In the genomic region with DNA sequence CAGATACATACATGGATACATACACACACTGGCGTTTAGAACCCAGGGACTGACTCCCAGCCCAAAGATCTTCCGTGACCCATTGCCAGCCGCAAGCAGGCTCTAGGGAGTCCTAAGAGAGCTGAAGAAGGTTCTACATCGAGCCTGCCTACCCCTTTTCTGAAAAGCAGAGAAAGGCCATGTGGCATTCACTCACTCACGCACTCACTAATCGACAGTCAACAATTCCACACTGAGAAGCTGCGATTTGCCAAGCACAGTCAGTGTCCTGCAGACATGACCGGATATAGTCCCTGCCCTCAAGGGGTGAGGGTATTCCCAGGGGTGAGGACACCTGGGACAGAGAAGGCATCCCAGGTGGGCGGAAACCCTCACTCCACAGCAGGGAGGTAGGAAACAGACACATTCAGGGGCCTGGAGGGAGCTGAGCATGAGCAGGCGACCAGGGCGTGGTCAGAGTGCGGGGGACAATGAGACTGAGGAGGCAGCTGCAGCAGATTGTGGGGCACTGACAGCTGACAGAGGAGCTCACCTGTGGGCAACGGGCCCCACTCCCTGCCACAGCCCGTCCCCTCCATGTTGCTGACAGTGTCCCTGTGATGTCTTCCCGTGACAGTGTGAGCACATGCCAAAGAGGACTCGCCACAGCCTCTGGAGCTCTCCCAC, we compare ENCODE assay signal across 2 cellular contexts.
TF ChIP-seq lines count a peak whose summit lies in the region.

No MANE protein-coding gene starts in this region.

TF ChIP-seq in HEK293, 187 proteins besides CTCF, POLR2A, EP300 and RAD21 (continued from another document):
- TF ChIP-seq, protein P1, sequence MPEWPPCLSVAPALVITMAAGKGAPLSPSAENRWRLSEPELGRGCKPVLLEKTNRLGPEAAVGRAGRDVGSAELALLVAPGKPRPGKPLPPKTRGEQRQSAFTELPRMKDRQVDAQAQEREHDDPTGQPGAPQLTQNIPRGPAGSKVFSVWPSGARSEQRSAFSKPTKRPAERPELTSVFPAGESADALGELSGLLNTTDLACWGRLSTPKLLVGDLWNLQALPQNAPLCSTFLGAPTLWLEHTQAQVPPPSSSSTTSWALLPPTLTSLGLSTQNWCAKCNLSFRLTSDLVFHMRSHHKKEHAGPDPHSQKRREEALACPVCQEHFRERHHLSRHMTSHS (tag by site-specific recombination; IDR thresholded peaks at IDR 0.05), result no peak
- TF ChIP-seq ZNF148 (tag by site-specific recombination; IDR thresholded peaks at IDR 0.05; ENCODE audit: borderline replicate concordance), result no peak
- TF ChIP-seq ZFP37 (tag by site-specific recombination; IDR thresholded peaks at IDR 0.05), result no peak
- TF ChIP-seq ZSCAN4 (tag by site-specific recombination; IDR thresholded peaks at IDR 0.05), result 0 out of 2 replicates have a peak, but pooled peaks have one; percentile 0
- no peak for TF ChIP-seq ZNF404 (tag by site-specific recombination; IDR thresholded peaks at IDR 0.05)
- TF ChIP-seq ZIC2 (tag by site-specific recombination; IDR thresholded peaks at IDR 0.05), result peak; percentile 47
- TF ChIP-seq WT1 (tag by site-specific recombination; IDR thresholded peaks at IDR 0.05), result no peak

TF ChIP-seq in neural cell, 6 proteins besides CTCF, POLR2A, EP300 and RAD21 (continued from another document):
- TF ChIP-seq REST (IDR thresholded peaks at IDR 0.05; ENCODE audit: borderline replicate concordance) (no peak), SMC3 (conservative IDR thresholded peaks at IDR 0.05; ENCODE audit: poor library complexity) (no peak), TAF1 (IDR thresholded peaks at IDR 0.05; ENCODE audit: low read depth) (no peak)
